12 cellular contexts compared by ENCODE assay signal in genomic region chr1:150154143-150154542, GRCh38. TPM values are rescaled to one million over a fixed set of nuclear protein-coding genes. Genes with fewer than 3 reads are reported as not detected.
DNase-seq lines count a peak whose midpoint lies in the region; ATAC-seq, FAIRE-seq and TF ChIP-seq lines count a peak whose summit lies in the region.
"Had no signal": no experiment of that assay in that cellular context is flagged by ENCODE, and none has a peak within 500 bp of the region (broad histone marks: within the 10 kb centered on the region; RNA-seq: fewer than 3 reads in every experiment).

No MANE protein-coding gene starts in this region.

- H3K27me3 Mint-ChIP-seq in activated B cell treated with CpG ODN at 0.5 μM for 24 hours: no peaks in the 10 kb centered on the region

- H3K27me3 ChIP-seq in spleen (replicated peaks in 1 of 7): peaks cover 0 to 15% (median 0%) of the 10 kb centered on the region in 7 donors
- H3K27me3 ChIP-seq: testis had no signal

- H3K4me3 Mint-ChIP-seq in activated B cell treated with CpG ODN at 0.5 μM for 24 hours: no peak overlapping the region

- no peak for DNase-seq in GM12892 (ENCODE audit: insufficient read length)
- no peak for DNase-seq in activated B cell treated with CpG ODN at 0.5 μM for 24 hours
- peak; percentile 53 for DNase-seq in fibroblast of pulmonary artery (ENCODE audit: low read depth)
- no peak for DNase-seq in spleen
- DNase-seq in NCI-H2171 treated with DMSO at 0.1 percent for 48 hours (lab: John Stamatoyannopoulos, UW): no peak
- DNase-seq in SHP77 (lab: John Stamatoyannopoulos, UW): no peak
- DNase-seq: activated naive CD4-positive, alpha-beta T cell treated with Interleukin-2 at 50 U/mL for 16 hours; DMS53; GOT3; testis had no signal

- no peaks in the 10 kb centered on the region for H3K9me3 ChIP-seq in spleen
- H3K9me3 ChIP-seq: testis had no signal

- H3K4me1 Mint-ChIP-seq in activated B cell treated with CpG ODN at 0.5 μM for 24 hours: peaks cover 82% of the 10 kb centered on the region

- H3K36me3 ChIP-seq in spleen: peaks cover 3 to 75% (median 60%) of the 10 kb centered on the region in 6 donors

- WGBS in spleen, 5 donors: 58 to 66% (median 64%) methylated on average over 4 of the region's 4 CpGs

- FAIRE-seq in GM12892 (lab: Jason Lieb, UNC): peak; percentile 24
- FAIRE-seq: GM18507 had no signal

- intact Hi-C loops in activated B cell treated with CpG ODN at 0.5 μM for 24 hours (cut with micrococcal nuclease): no loop called here
- intact Hi-C loops in spleen (cut with DNase I; ENCODE audit: low total_unique reads): no loop called here

- ATAC-seq in activated B cell treated with CpG ODN at 0.5 μM for 24 hours (ENCODE audit: low read depth) (no peak), HG02798 (IDR thresholded peaks at IDR 0.05; ENCODE audit: poor library complexity, unreplicated experiment) (no peak)

- H3K4me3 ChIP-seq in fibroblast of pulmonary artery (replicated peaks; ENCODE audit: low read depth, low read length): no peak overlapping the region
- peak overlapping the region in 1 of 8 donors; percentile 13 for H3K4me3 ChIP-seq in spleen
- H3K4me3 ChIP-seq: testis had no signal

- no peaks in the 10 kb centered on the region for H3K9me3 Mint-ChIP-seq in activated B cell treated with CpG ODN at 0.5 μM for 24 hours

- POLR2A ChIA-PET in activated B cell treated with CpG ODN at 0.5 μM for 24 hours (lab: Charles Lee): interaction anchor here (2.1 to 6.3 kb wide), 2 partner anchors 8 to 81 kb away, joined by 6 to 388 read pairs; no protein-coding TSS in a partner anchor

- H3K27ac ChIP-seq in spleen: peak overlapping the region in 5 of 8 donors; percentile 24 to 95 (median 95)
- H3K27ac ChIP-seq: testis had no signal

- CTCF ChIA-PET in activated B cell treated with CpG ODN at 0.5 μM for 24 hours (lab: Charles Lee): no interaction called here

- peak overlapping the region; percentile 71 for H3K27ac Mint-ChIP-seq in activated B cell treated with CpG ODN at 0.5 μM for 24 hours

- TF ChIP-seq POLR2A in GM12892 (IDR thresholded peaks at IDR 0.05; ENCODE audit: low read depth, low read length) (peak; percentile 43; the same call in 1 of the 2 replicates), spleen (IDR thresholded peaks at IDR 0.05) (no peak)

- peaks cover 86% of the 10 kb centered on the region for H3K36me3 Mint-ChIP-seq in activated B cell treated with CpG ODN at 0.5 μM for 24 hours (ENCODE audit: low read depth)

- no peak for TF ChIP-seq CTCF in activated B cell treated with CpG ODN at 0.5 μM for 24 hours (IDR thresholded peaks at IDR 0.05)
- TF ChIP-seq CTCF in fibroblast of pulmonary artery (IDR thresholded peaks at IDR 0.05; ENCODE audit: low read length, missing control alignments): no peak
- TF ChIP-seq CTCF in spleen (IDR thresholded peaks at IDR 0.05 in 8 of 11, conservative IDR thresholded peaks at IDR 0.05 in 3 of 11): no peak

- H3K4me1 ChIP-seq in spleen: peaks cover 35 to 88% (median 69%) of the 10 kb centered on the region in 6 donors

RNA-seq across cellular contexts. Expression of gene PLEKHO1, which starts 4.4 kb away (rescaled TPM):
- polyA plus RNA-seq in GM12892 (2012; ENCODE audit: missing spikeins): 70.9 TPM
- total RNA-seq in activated B cell treated with CpG ODN at 0.5 μM for 24 hours (195 and 208 TPM in 2 replicates), spleen (100 to 1,000 TPM in 5 of 7 donors, 10 to 100 TPM in 2; 95.9 to 147 (median 121) TPM)
- 100 to 1,000 TPM; 154 to 228 (median 166) TPM for polyA plus RNA-seq in spleen
